14 cellular contexts compared by ENCODE assay signal in the genomic region with DNA sequence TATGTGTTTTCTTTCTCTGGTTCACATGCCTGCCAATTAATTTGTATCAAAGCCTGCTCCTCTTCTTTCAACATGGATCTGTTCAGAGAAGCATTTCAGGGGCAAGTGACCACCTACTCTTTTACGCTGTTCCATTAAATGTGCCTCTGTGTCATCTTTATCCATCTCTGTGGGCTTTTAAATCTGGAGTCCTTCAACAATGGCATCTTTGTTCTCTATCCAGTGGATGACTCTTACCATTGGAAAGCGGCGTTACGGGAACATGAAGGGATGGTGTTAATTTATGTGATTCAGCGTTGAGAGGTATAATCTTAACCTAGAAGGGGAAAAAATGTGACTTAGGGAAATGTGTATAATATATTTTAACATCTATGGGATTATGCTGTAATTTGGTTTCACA.
"Had no signal": no experiment of that assay in that cellular context is flagged by ENCODE, and none has a peak within 500 bp of the region (broad histone marks: within the 10 kb centered on the region; RNA-seq: fewer than 3 reads in every experiment).

No MANE protein-coding gene starts in this region.

- H2AFZ ChIP-seq: parathyroid adenoma had no signal

- H3K4me3 ChIP-seq: gastrocnemius medialis, heart right ventricle, right atrium auricular region, SK-N-MC, skin epidermis had no signal

- H3K27me3 ChIP-seq: brain microvascular endothelial cell, gastrocnemius medialis, heart right ventricle, right atrium auricular region had no signal

- DNase-seq: activated CD4-positive, alpha-beta T cell treated with anti-CD3 and anti-CD28 coated beads for 36 hours; activated CD8-positive, alpha-beta memory T cell treated with anti-CD3 and anti-CD28 coated beads, Interleukin-2, amount 50 U/mL, for 4 hours; activated CD8-positive, alpha-beta T cell treated with anti-CD3 and anti-CD28 coated beads, Interleukin-2, amount 10 ng/mL, durations not matched to agents 7 days and 5 days; activated naive CD8-positive, alpha-beta T cell treated with anti-CD3 and anti-CD28 coated beads for 36 hours; activated T-cell treated with anti-CD3 and anti-CD28 coated beads, Interleukin-2, amount 50 U/mL, for 72 hours; brain microvascular endothelial cell; cerebellar nuclear complex; gastrocnemius medialis; heart right ventricle; stimulated activated naive CD8-positive, alpha-beta T cell treated with anti-CD3 and anti-CD28 coated beads, Interleukin-15, Interleukin-2, amounts not matched to agents 100 U/mL and 50 U/mL, for 24 hours had no signal

- H3K4me1 ChIP-seq: gastrocnemius medialis, heart right ventricle, parathyroid adenoma, right atrium auricular region had no signal

- ATAC-seq: activated CD4-positive, alpha-beta T cell treated with anti-CD3 and anti-CD28 coated beads for 36 hours; activated CD8-positive, alpha-beta T cell treated with anti-CD3 and anti-CD28 coated beads, Interleukin-2, amount 10 ng/mL, durations not matched to agents 7 days and 5 days; activated T-cell treated with anti-CD3 and anti-CD28 coated beads, Interleukin-2, amount 50 U/mL, for 72 hours; gastrocnemius medialis; heart right ventricle; stimulated activated naive CD8-positive, alpha-beta T cell treated with anti-CD3 and anti-CD28 coated beads, Interleukin-15, Interleukin-2, amounts not matched to agents 100 U/mL and 50 U/mL, for 24 hours had no signal

- H3K9me3 ChIP-seq: gastrocnemius medialis had no signal

- H3K36me3 ChIP-seq: brain microvascular endothelial cell, gastrocnemius medialis, heart right ventricle, right atrium auricular region had no signal
